ENCODE assay signal across 9 cellular contexts in the genomic region with DNA sequence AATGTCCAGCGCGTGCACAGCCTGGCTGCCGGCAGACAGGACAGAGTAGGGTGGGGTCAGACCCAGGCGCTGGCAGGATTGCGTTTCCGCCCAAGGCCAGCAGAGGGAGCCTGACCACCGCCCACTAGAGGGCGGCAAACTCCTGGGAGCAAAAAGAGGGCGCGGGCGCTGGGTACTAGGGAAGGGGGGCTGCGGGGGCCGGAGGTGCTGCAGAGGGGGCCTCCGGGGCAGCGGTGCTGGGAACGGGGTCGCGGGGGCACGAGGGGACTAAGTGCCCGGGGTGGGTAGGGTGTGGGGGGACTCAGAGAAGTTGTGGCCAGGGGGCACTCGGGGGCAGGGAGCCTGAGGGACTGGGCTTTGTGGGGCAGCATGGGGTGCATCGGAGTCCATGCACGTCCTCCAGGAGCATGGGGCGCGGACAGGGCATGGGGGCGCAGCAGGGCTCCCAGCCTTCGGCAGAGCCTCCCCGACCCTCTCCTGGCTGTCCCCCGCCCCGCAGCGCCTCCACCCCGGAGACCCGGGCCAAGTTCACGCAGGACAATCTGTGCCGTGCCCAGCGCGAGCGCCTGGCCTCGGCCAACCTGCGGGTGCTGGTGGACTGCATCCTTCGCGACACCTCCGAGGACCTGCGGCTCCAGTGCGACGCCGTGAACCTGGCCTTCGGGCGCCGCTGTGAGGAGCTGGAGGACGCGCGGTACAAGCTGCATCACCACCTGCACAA. TPM values are rescaled to one million over a fixed set of nuclear protein-coding genes. Genes with fewer than 3 reads are reported as not detected.
DNase-seq lines count a peak whose midpoint lies in the region; ATAC-seq and TF ChIP-seq lines count a peak whose summit lies in the region.
"Had no signal": no experiment of that assay in that cellular context is flagged by ENCODE, and none has a peak within 500 bp of the region (broad histone marks: within the 10 kb centered on the region; RNA-seq: fewer than 3 reads in every experiment).

No MANE protein-coding gene starts in this region.

- H3K4me1 Mint-ChIP-seq in Calu3 (ENCODE audit: low read depth, unreplicated experiment), result no peaks in the 10 kb centered on the region

- no peaks in the 10 kb centered on the region for H3K27me3 Mint-ChIP-seq in Calu3 (ENCODE audit: unreplicated experiment)

- BruUV-seq in Calu3 (replicated peaks; lab: Mats Ljungman, UMichigan), result no TSS peak

- peak; percentile 81 for TF ChIP-seq CTCF in Calu3 (IDR thresholded peaks at IDR 0.05; ENCODE audit: unreplicated experiment)

- no peaks in the 10 kb centered on the region for H3K9me3 Mint-ChIP-seq in Calu3 (ENCODE audit: low read depth, unreplicated experiment)
- H3K9me3 Mint-ChIP-seq: dendritic cell treated with granulocyte-macrophage colony-stimulating factor and Interleukin-4, amounts not matched to agents 40 ng/mL and 50 ng/mL, for 4 days had no signal

- H3K4me3 Mint-ChIP-seq in Calu3 (ENCODE audit: low read depth, unreplicated experiment), result no peak overlapping the region
- H3K4me3 Mint-ChIP-seq: dendritic cell treated with granulocyte-macrophage colony-stimulating factor and Interleukin-4, amounts not matched to agents 40 ng/mL and 50 ng/mL, for 4 days had no signal

- no peak overlapping the region for H3K27ac Mint-ChIP-seq in Calu3 (ENCODE audit: unreplicated experiment)
- H3K27ac Mint-ChIP-seq: dendritic cell treated with granulocyte-macrophage colony-stimulating factor and Interleukin-4, amounts not matched to agents 40 ng/mL and 50 ng/mL, for 4 days had no signal

- DNase-seq in Calu3, result peak; percentile 68
- peak; percentile 29 for DNase-seq in RPMI7951 (ENCODE audit: low read depth)
- peak; percentile 23 for DNase-seq in activated T-helper 9 cell treated with anti-CD3 and anti-CD28 coated beads, Interleukin-2, amount 50 U/mL, for 16 hours (ENCODE audit: low read depth)
- DNase-seq in left ventricle myocardium superior, result peak; percentile 38
- peak; percentile 21 to 54 (median 40) for DNase-seq in stimulated activated CD4-positive, alpha-beta T cell treated with anti-CD3 and anti-CD28 coated beads, Interleukin-1b, Interleukin-23, amount 100 ng/mL, for 24 hours (ENCODE audit: low read depth in 4 of 4, low spot score in 1 of 4)
- no peak for DNase-seq in NCI-H128 (lab: John Stamatoyannopoulos, UW; ENCODE audit: unreplicated experiment)

- no peaks in the 10 kb centered on the region for H3K36me3 Mint-ChIP-seq in Calu3 (ENCODE audit: insufficient read depth, unreplicated experiment)

- ATAC-seq in GM19395 (IDR thresholded peaks at IDR 0.05; ENCODE audit: unreplicated experiment), result peak; percentile 86
- peak; percentile 95 for ATAC-seq in HG03469 (IDR thresholded peaks at IDR 0.05; ENCODE audit: unreplicated experiment)
- peak; percentile 55 for ATAC-seq in left ventricle myocardium superior

- intact Hi-C loops in Calu3 (cut with micrococcal nuclease; ENCODE audit: unreplicated experiment) (no loop called here), left ventricle myocardium superior (cut with micrococcal nuclease) (no loop called here)

- CTCF ChIA-PET in Calu3 (lab: Charles Lee), result no interaction called here

RNA-seq across cellular contexts. Expression of a gene that starts 3.2 kb away (rescaled TPM):
- 0.24 TPM in 1 of 2 replicates, not detected in the other for total RNA-seq in Calu3 (2022)
- total RNA-seq in RPMI7951 (2014; rRNA removed; shearing (Covaris generic)), result not detected in 2 replicates
- not detected for total RNA-seq in left ventricle myocardium superior
